Comparison of ENCODE assay signal across 15 cellular contexts in genomic region chr10:546971-547590, GRCh38.
DNase-seq lines count a peak whose midpoint lies in the region; ATAC-seq and TF ChIP-seq lines count a peak whose summit lies in the region.
"Had no signal": no experiment of that assay in that cellular context is flagged by ENCODE, and none has a peak within 500 bp of the region (broad histone marks: within the 10 kb centered on the region; RNA-seq: fewer than 3 reads in every experiment).

No MANE protein-coding gene starts in this region.

- H3K4me3 Mint-ChIP-seq in endodermal cell = no peak overlapping the region
- H3K4me3 Mint-ChIP-seq: activated CD4-positive, alpha-beta T cell treated with anti-CD3 and anti-CD28 coated beads for 36 hours; activated naive CD4-positive, alpha-beta T cell treated with anti-CD3 and anti-CD28 coated beads, Interleukin-2, amount 50 U/mL, for 24 hours; CD4-positive, CD25-positive, alpha-beta regulatory T cell had no signal

- H3K36me3 Mint-ChIP-seq in endodermal cell (ENCODE audit: low read depth) = no peaks in the 10 kb centered on the region
- H3K36me3 Mint-ChIP-seq: activated naive CD4-positive, alpha-beta T cell treated with anti-CD3 and anti-CD28 coated beads, Interleukin-2, amount 50 U/mL, for 24 hours; CD4-positive, CD25-positive, alpha-beta regulatory T cell had no signal

- DNase-seq in DMS79 treated with DMSO at 0.1 percent for 48 hours (lab: John Stamatoyannopoulos, UW) (peak; percentile 42), NCI-H2107 (lab: John Stamatoyannopoulos, UW) (peak; percentile 15), endodermal cell (peak; percentile 72), NK-92 (lab: John Stamatoyannopoulos, UW; ENCODE audit: unreplicated experiment) (no peak), NOMO-1 treated with DMSO at 0.1 percent for 48 hours (lab: John Stamatoyannopoulos, UW; ENCODE audit: unreplicated experiment) (no peak)
- DNase-seq: activated CD4-positive, alpha-beta T cell treated with anti-CD3 and anti-CD28 coated beads for 36 hours; CD4-positive, CD25-positive, alpha-beta regulatory T cell; effector memory CD4-positive, alpha-beta T cell; retina; RPMI8226 had no signal

- H3K27me3 Mint-ChIP-seq in endodermal cell (ENCODE audit: insufficient read depth) = no peaks in the 10 kb centered on the region

- no peak for TF ChIP-seq RAD21 in neural cell (conservative IDR thresholded peaks at IDR 0.05)

- H2AFZ ChIP-seq in neural cell (ENCODE audit: low read depth, low read length) = no peak overlapping the region

- H3K36me3 ChIP-seq in endodermal cell (ENCODE audit: control insufficient read depth, insufficient read depth, low read length) (no peaks in the 10 kb centered on the region), neural cell (ENCODE audit: insufficient read depth, low read length) (no peaks in the 10 kb centered on the region)

- H3K4me1 ChIP-seq in endodermal cell (ENCODE audit: control insufficient read depth, insufficient read depth, low read length) = no peaks in the 10 kb centered on the region

- TF ChIP-seq CTCF in endodermal cell (conservative IDR thresholded peaks at IDR 0.05) (no peak), neural cell (IDR thresholded peaks at IDR 0.05; ENCODE audit: poor library complexity, severe bottlenecking) (no peak)

- H3K9me3 ChIP-seq in endodermal cell (ENCODE audit: control insufficient read depth, low read length) = no peaks in the 10 kb centered on the region
- no peaks in the 10 kb centered on the region for H3K9me3 ChIP-seq in neural cell (ENCODE audit: low read length)

- ATAC-seq in HG02610 (IDR thresholded peaks at IDR 0.05; ENCODE audit: unreplicated experiment) = no peak
- no peak for ATAC-seq in GM18873 (IDR thresholded peaks at IDR 0.05; ENCODE audit: low FRiP score, unreplicated experiment)
- ATAC-seq: activated CD4-positive, alpha-beta T cell treated with anti-CD3 and anti-CD28 coated beads for 36 hours; GM12878 had no signal

- H4K20me1 ChIP-seq in neural cell (ENCODE audit: insufficient read depth) = peaks cover 12% of the 10 kb centered on the region

- H3K9me2 ChIP-seq in neural cell (ENCODE audit: insufficient read depth, low read length) = no peaks in the 10 kb centered on the region

- peaks cover 18% of the 10 kb centered on the region for H3K4me1 Mint-ChIP-seq in endodermal cell
- H3K4me1 Mint-ChIP-seq: activated CD4-positive, alpha-beta T cell treated with anti-CD3 and anti-CD28 coated beads for 36 hours; activated naive CD4-positive, alpha-beta T cell treated with anti-CD3 and anti-CD28 coated beads, Interleukin-2, amount 50 U/mL, for 24 hours had no signal

- H3K9me3 Mint-ChIP-seq in endodermal cell = no peaks in the 10 kb centered on the region
- H3K9me3 Mint-ChIP-seq: activated naive CD4-positive, alpha-beta T cell treated with anti-CD3 and anti-CD28 coated beads, Interleukin-2, amount 50 U/mL, for 24 hours; CD4-positive, CD25-positive, alpha-beta regulatory T cell had no signal

- peak overlapping the region; percentile 16 for H3K27ac Mint-ChIP-seq in endodermal cell
- H3K27ac Mint-ChIP-seq: activated CD4-positive, alpha-beta T cell treated with anti-CD3 and anti-CD28 coated beads for 36 hours; activated naive CD4-positive, alpha-beta T cell treated with anti-CD3 and anti-CD28 coated beads, Interleukin-2, amount 50 U/mL, for 24 hours; CD4-positive, CD25-positive, alpha-beta regulatory T cell had no signal

- H3K4me2 ChIP-seq in neural cell (ENCODE audit: low read length) = peak overlapping the region; percentile 54

- H3K27ac ChIP-seq in endodermal cell (ENCODE audit: low read depth, low read length) = no peak overlapping the region
- H3K27ac ChIP-seq in neural cell (ENCODE audit: low read length) = peak overlapping the region; percentile 70

- H3K79me2 ChIP-seq in neural cell (replicated peaks; ENCODE audit: insufficient read depth, low read length) = peaks cover 58% of the 10 kb centered on the region

- no peak for TF ChIP-seq EP300 in neural cell (conservative IDR thresholded peaks at IDR 0.05; ENCODE audit: poor library complexity, severe bottlenecking)

- peaks cover 4% of the 10 kb centered on the region for H3F3A ChIP-seq in neural cell (ENCODE audit: insufficient read depth, low read length, poor library complexity, severe bottlenecking)

- H3K4me3 ChIP-seq in endodermal cell (ENCODE audit: low read length) = no peak overlapping the region
- peak overlapping the region; percentile 50 for H3K4me3 ChIP-seq in neural cell (ENCODE audit: low read length)
- H3K4me3 ChIP-seq: GM12878 had no signal

- H3K9ac ChIP-seq in endodermal cell (ENCODE audit: extremely low read depth, low read length, poor library complexity, severe bottlenecking) (no peak overlapping the region), neural cell (ENCODE audit: low read length) (peak overlapping the region; percentile 39)

- WGBS in endodermal cell (ENCODE audit: insufficient coverage in 1 of 2, insufficient read length in 1 of 2), 2 experiments = 35 to 56% methylated on average over 4 to 10 of the region's 10 CpGs

- no peaks in the 10 kb centered on the region for H3K27me3 ChIP-seq in endodermal cell (ENCODE audit: control insufficient read depth, insufficient read depth, low read length, poor library complexity, severe bottlenecking)
- H3K27me3 ChIP-seq in neural cell (ENCODE audit: insufficient read depth, low read depth, low read length) = no peaks in the 10 kb centered on the region

TF ChIP-seq in neural cell, 6 proteins besides CTCF, POLR2A, EP300 and RAD21:
- no peak for TF ChIP-seq SMC3 (conservative IDR thresholded peaks at IDR 0.05; ENCODE audit: poor library complexity)
- TF ChIP-seq POLR2AphosphoS5 (IDR thresholded peaks at IDR 0.05) = no peak
- TF ChIP-seq, protein P1, sequence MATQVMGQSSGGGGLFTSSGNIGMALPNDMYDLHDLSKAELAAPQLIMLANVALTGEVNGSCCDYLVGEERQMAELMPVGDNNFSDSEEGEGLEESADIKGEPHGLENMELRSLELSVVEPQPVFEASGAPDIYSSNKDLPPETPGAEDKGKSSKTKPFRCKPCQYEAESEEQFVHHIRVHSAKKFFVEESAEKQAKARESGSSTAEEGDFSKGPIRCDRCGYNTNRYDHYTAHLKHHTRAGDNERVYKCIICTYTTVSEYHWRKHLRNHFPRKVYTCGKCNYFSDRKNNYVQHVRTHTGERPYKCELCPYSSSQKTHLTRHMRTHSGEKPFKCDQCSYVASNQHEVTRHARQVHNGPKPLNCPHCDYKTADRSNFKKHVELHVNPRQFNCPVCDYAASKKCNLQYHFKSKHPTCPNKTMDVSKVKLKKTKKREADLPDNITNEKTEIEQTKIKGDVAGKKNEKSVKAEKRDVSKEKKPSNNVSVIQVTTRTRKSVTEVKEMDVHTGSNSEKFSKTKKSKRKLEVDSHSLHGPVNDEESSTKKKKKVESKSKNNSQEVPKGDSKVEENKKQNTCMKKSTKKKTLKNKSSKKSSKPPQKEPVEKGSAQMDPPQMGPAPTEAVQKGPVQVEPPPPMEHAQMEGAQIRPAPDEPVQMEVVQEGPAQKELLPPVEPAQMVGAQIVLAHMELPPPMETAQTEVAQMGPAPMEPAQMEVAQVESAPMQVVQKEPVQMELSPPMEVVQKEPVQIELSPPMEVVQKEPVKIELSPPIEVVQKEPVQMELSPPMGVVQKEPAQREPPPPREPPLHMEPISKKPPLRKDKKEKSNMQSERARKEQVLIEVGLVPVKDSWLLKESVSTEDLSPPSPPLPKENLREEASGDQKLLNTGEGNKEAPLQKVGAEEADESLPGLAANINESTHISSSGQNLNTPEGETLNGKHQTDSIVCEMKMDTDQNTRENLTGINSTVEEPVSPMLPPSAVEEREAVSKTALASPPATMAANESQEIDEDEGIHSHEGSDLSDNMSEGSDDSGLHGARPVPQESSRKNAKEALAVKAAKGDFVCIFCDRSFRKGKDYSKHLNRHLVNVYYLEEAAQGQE (IDR thresholded peaks at IDR 0.05; ENCODE audit: borderline replicate concordance) = peak; percentile 42
TF ChIP-seq in neural cell: peak in this region for 1.

Comparison
In these comparisons a context has a peak if more than half of its experiments do, and no peak if none do; other contexts are left out.
1. DNase-seq: peak in DMS79 treated with DMSO at 0.1 percent for 48 hours (single experiment), NCI-H2107 (single experiment) and endodermal cell (single experiment); none in NK-92 (single experiment) and NOMO-1 treated with DMSO at 0.1 percent for 48 hours (single experiment).